Comparison of ENCODE assay signal across 11 cellular contexts in genomic region chr2:205858781-205859478, GRCh38.
DNase-seq lines count a peak whose midpoint lies in the region; ATAC-seq, FAIRE-seq and TF ChIP-seq lines count a peak whose summit lies in the region.
"Had no signal": no experiment of that assay in that cellular context is flagged by ENCODE, and none has a peak within 500 bp of the region (broad histone marks: within the 10 kb centered on the region; RNA-seq: fewer than 3 reads in every experiment).

No MANE protein-coding gene starts in this region.

- H3K4me1 ChIP-seq in HepG2 (ENCODE audit: insufficient read depth, low read length) (no peaks in the 10 kb centered on the region), right lobe of liver (no peaks in the 10 kb centered on the region), upper lobe of right lung (no peaks in the 10 kb centered on the region)
- no peaks in the 10 kb centered on the region for H3K4me1 ChIP-seq in CD8-positive, alpha-beta T cell (ENCODE audit: insufficient read depth, low read length)

- H3K79me2 ChIP-seq in HepG2 (ENCODE audit: insufficient read depth, low read length), result no peaks in the 10 kb centered on the region

- H3K9me3 ChIP-seq in HepG2 (ENCODE audit: low read length) (no peaks in the 10 kb centered on the region), right lobe of liver (no peaks in the 10 kb centered on the region), upper lobe of right lung (no peaks in the 10 kb centered on the region)
- H3K9me3 ChIP-seq in CD8-positive, alpha-beta T cell (ENCODE audit: low read length), result no peaks in the 10 kb centered on the region

- no peak for TF ChIP-seq RAD21 in HepG2 (CRISPR knock-in tag; IDR thresholded peaks at IDR 0.05)

- in situ Hi-C loops in HepG2 (cut with HindIII; ENCODE audit: extremely low pct_ligation_motif_present, low pct_unique_long_range_greater_than_20kb), result no loop called here

- TF ChIP-seq POLR2A in HepG2 (IDR thresholded peaks at IDR 0.05; ENCODE audit: insufficient read depth in 1 of 2, low read depth in 2 of 2, low read length in 2 of 2), result no peak
- TF ChIP-seq POLR2A in right lobe of liver (IDR thresholded peaks at IDR 0.05), result no peak

- H3K36me3 ChIP-seq in HepG2 (replicated peaks in 1 of 2; ENCODE audit: control insufficient read depth in 1 of 2, insufficient read depth in 2 of 2, low read length in 2 of 2), result no peaks in the 10 kb centered on the region
- H3K36me3 ChIP-seq in right lobe of liver, result no peaks in the 10 kb centered on the region
- H3K36me3 ChIP-seq in upper lobe of right lung, result no peaks in the 10 kb centered on the region
- H3K36me3 ChIP-seq in CD8-positive, alpha-beta T cell (ENCODE audit: insufficient read depth, low read length), result no peaks in the 10 kb centered on the region

- H4K20me1 ChIP-seq in HepG2 (ENCODE audit: insufficient read depth, low read length), result no peaks in the 10 kb centered on the region

- H3K27ac Mint-ChIP-seq in CD8-positive, alpha-beta T cell, result no peak overlapping the region
- H3K27ac Mint-ChIP-seq: natural killer cell had no signal

- DNase-seq in HepG2 (ENCODE audit: low spot score) (no peak), right lobe of liver (no peak), NCI-H524 (lab: John Stamatoyannopoulos, UW) (peak; percentile 37 to 72), left cardiac atrium (peak; percentile 33), upper lobe of right lung (no peak), NCI-H2081 (lab: John Stamatoyannopoulos, UW) (no peak)
- no peak for DNase-seq in CD8-positive, alpha-beta T cell
- DNase-seq: effector CD4-positive, alpha-beta T cell; natural killer cell; SHP77 had no signal

- POLR2A ChIA-PET in HepG2 (lab: Yijun Ruan, JAX), result no interaction called here
- POLR2A ChIA-PET in CD8-positive, alpha-beta T cell (lab: Charles Lee), result no interaction called here

- H3K27me3 Mint-ChIP-seq in CD8-positive, alpha-beta T cell (ENCODE audit: low read depth), result peaks cover 8% of the 10 kb centered on the region

- FAIRE-seq in HepG2 (lab: Jason Lieb, UNC), result no peak

- H3K4me3 Mint-ChIP-seq in CD8-positive, alpha-beta T cell, result no peak overlapping the region
- H3K4me3 Mint-ChIP-seq: natural killer cell had no signal

- 4% methylated on average over 16 of the region's 16 CpGs for WGBS in HepG2 (ENCODE audit: low lambda C conversion rate)
- 64% methylated on average over 8 of the region's 16 CpGs for WGBS in right lobe of liver (ENCODE audit: insufficient coverage, low coverage, low lambda C conversion rate, missing lambda C conversion rate)

- H3K9me3 Mint-ChIP-seq in CD8-positive, alpha-beta T cell, result no peaks in the 10 kb centered on the region
- H3K9me3 Mint-ChIP-seq: natural killer cell had no signal

- H3K36me3 Mint-ChIP-seq in CD8-positive, alpha-beta T cell, result no peaks in the 10 kb centered on the region
- H3K36me3 Mint-ChIP-seq: natural killer cell had no signal

- intact Hi-C loops in HepG2 (cut with micrococcal nuclease; ENCODE audit: unreplicated experiment), result no loop called here
- intact Hi-C loops in right lobe of liver (cut with DNase I), result no loop called here
- intact Hi-C loops in left cardiac atrium (cut with DNase I), result no loop called here
- intact Hi-C loops in upper lobe of right lung (cut with DNase I), result no loop called here
- intact Hi-C loops in CD8-positive, alpha-beta T cell (cut with DNase I, micrococcal nuclease), result no loop called here

- no TSS peak for BruUV-seq in HepG2 (replicated peaks; lab: Mats Ljungman, UMichigan)

- no peaks in the 10 kb centered on the region for H3K4me1 Mint-ChIP-seq in CD8-positive, alpha-beta T cell (ENCODE audit: low read depth)
- H3K4me1 Mint-ChIP-seq: natural killer cell had no signal

- TF ChIP-seq CTCF in HepG2 (CRISPR knock-in tag; IDR thresholded peaks at IDR 0.05) (no peak), right lobe of liver (IDR thresholded peaks at IDR 0.05) (no peak), upper lobe of right lung (IDR thresholded peaks at IDR 0.05) (peak; percentile 6)
- no peak for TF ChIP-seq CTCF in CD8-positive, alpha-beta T cell (IDR thresholded peaks at IDR 0.05)

- no peak overlapping the region for H3K9ac ChIP-seq in HepG2 (ENCODE audit: insufficient read depth, low read depth, low read length)

- CTCF ChIA-PET in HepG2 (lab: Yijun Ruan, JAX; ENCODE audit: low intra/inter-chr PET ratio, low total read pairs), result no interaction called here
- CTCF ChIA-PET in CD8-positive, alpha-beta T cell (lab: Charles Lee), result no interaction called here

- H3K27ac ChIP-seq in HepG2 (ENCODE audit: extremely low read length, insufficient read depth, low read length) (no peak overlapping the region), right lobe of liver (no peak overlapping the region), upper lobe of right lung (no peak overlapping the region)
- H3K27ac ChIP-seq in CD8-positive, alpha-beta T cell (ENCODE audit: low read depth, low read length), result no peak overlapping the region

- ATAC-seq in HepG2 (peak; percentile 79), right lobe of liver (no peak), left cardiac atrium (peak; percentile 57 to 90), upper lobe of right lung (peak; percentile 43), GM19397 (IDR thresholded peaks at IDR 0.05; ENCODE audit: unreplicated experiment) (no peak)
- no peak for ATAC-seq in CD8-positive, alpha-beta T cell
- ATAC-seq: natural killer cell had no signal

- no peak overlapping the region for H2AFZ ChIP-seq in HepG2 (ENCODE audit: low read length)

- H3K27me3 ChIP-seq in HepG2 (ENCODE audit: control insufficient read depth in 1 of 2, insufficient read depth in 2 of 2, low read length in 2 of 2) (peaks cover 0 to 32% of the 10 kb centered on the region in 2 experiments; a peak in 4 of 5 replicates), right lobe of liver (no peaks in the 10 kb centered on the region), upper lobe of right lung (no peaks in the 10 kb centered on the region)
- no peaks in the 10 kb centered on the region for H3K27me3 ChIP-seq in CD8-positive, alpha-beta T cell (ENCODE audit: insufficient read depth, low read length)

- TF ChIP-seq EP300 in HepG2 (IDR thresholded peaks at IDR 0.05; ENCODE audit: low read depth in 2 of 2, low read length in 2 of 2) (no peak), HepG2 (CRISPR knock-in tag; IDR thresholded peaks at IDR 0.05; ENCODE audit: borderline replicate concordance) (no peak)

- no peak overlapping the region for H3K4me2 ChIP-seq in HepG2 (ENCODE audit: low read depth, low read length)

- H3K4me3 ChIP-seq in HepG2 (replicated peaks in 1 of 3; ENCODE audit: insufficient read depth in 1 of 3, low read depth in 2 of 3, low read length in 3 of 3) (no peak overlapping the region), right lobe of liver (no peak overlapping the region), upper lobe of right lung (no peak overlapping the region)
- no peak overlapping the region for H3K4me3 ChIP-seq in CD8-positive, alpha-beta T cell (ENCODE audit: low read depth, low read length)

TF ChIP-seq in HepG2, 621 proteins besides CTCF, POLR2A, EP300 and RAD21:
- peak; percentile 16 for TF ChIP-seq XRCC5 (optimal IDR thresholded peaks at IDR 0.05; ENCODE audit: low read length)
- TF ChIP-seq ZNF468 (CRISPR knock-in tag; IDR thresholded peaks at IDR 0.05), result no peak

Comparison
In these comparisons a context has a peak if more than half of its experiments do, and no peak if none do; other contexts are left out.
1. ATAC-seq: peak in HepG2 (single experiment), left cardiac atrium (2 of 2) and upper lobe of right lung (single experiment); none in right lobe of liver (0 of 4), GM19397 (single experiment) and CD8-positive, alpha-beta T cell (single experiment).
2. DNase-seq: peak in NCI-H524 (2 of 2) and left cardiac atrium (single experiment); none in HepG2 (single experiment), right lobe of liver (0 of 3), upper lobe of right lung (single experiment), NCI-H2081 (0 of 2) and CD8-positive, alpha-beta T cell (0 of 7).